ENCODE assay signal across 8 cellular contexts in genomic region chr3:180913582-180914404, GRCh38. TPM values are rescaled to one million over a fixed set of nuclear protein-coding genes. Genes with fewer than 3 reads are reported as not detected.
DNase-seq lines count a peak whose midpoint lies in the region; ATAC-seq and TF ChIP-seq lines count a peak whose summit lies in the region.

No MANE protein-coding gene starts in this region.

- H3K4me2 ChIP-seq in OCI-LY7 (ENCODE audit: low read length) (peak overlapping the region; percentile 92), osteoblast (ENCODE audit: insufficient read depth, low read length) (peak overlapping the region; percentile 95)

- POLR2A ChIA-PET in OCI-LY7 (lab: Charles Lee) = interaction anchor here (0.5 to 1.5 kb wide), 5 partner anchors 39 to 1252 kb away, joined by 3 to 11 read pairs (median 5); partner anchors contain the start of gene DNAJC19

- no peak for TF ChIP-seq CTCF in GM12865 (IDR thresholded peaks at IDR 0.05; ENCODE audit: insufficient read depth, low read depth, low read length, missing control alignments)
- TF ChIP-seq CTCF in OCI-LY7 (conservative IDR thresholded peaks at IDR 0.05; ENCODE audit: low read length) = no peak
- TF ChIP-seq CTCF in epithelial cell of proximal tubule (conservative IDR thresholded peaks at IDR 0.05; ENCODE audit: low read depth, low read length) = no peak
- TF ChIP-seq CTCF in osteoblast (IDR thresholded peaks at IDR 0.05; ENCODE audit: extremely low read depth, low read depth, low read length) = no peak

- H3K9me2 ChIP-seq in OCI-LY7 (ENCODE audit: insufficient read depth, low read length) = no peaks in the 10 kb centered on the region

- DNase-seq in GM12865 (ENCODE audit: low read depth) = no peak
- no peak for DNase-seq in OCI-LY7 (ENCODE audit: low spot score)
- no peak for DNase-seq in epithelial cell of proximal tubule (ENCODE audit: low read depth)
- peak; percentile 22 for DNase-seq in osteoblast (ENCODE audit: insufficient read length, low spot score, missing footprints)
- no peak for DNase-seq in NCI-H2171 (lab: John Stamatoyannopoulos, UW)
- DNase-seq in posterior vena cava (ENCODE audit: low spot score) = no peak
- no peak for DNase-seq in H4 (ENCODE audit: low spot score)

- peaks cover 68% of the 10 kb centered on the region for H3K79me2 ChIP-seq in OCI-LY7 (ENCODE audit: insufficient read depth, low read depth, low read length)
- peaks cover 63% of the 10 kb centered on the region for H3K79me2 ChIP-seq in osteoblast (ENCODE audit: insufficient read depth, low read length)

- intact Hi-C loops in OCI-LY7 (cut with micrococcal nuclease; ENCODE audit: unreplicated experiment) = loop anchor here (10.0 kb wide), 2 partner anchors 571 to 1881 kb away; partner anchors contain the start of gene ATP11B
- intact Hi-C loops in posterior vena cava (cut with DNase I) = no loop called here

- CTCF ChIA-PET in OCI-LY7 (lab: Charles Lee; ENCODE audit: unreplicated experiment) = no interaction called here

- H2AFZ ChIP-seq in OCI-LY7 (ENCODE audit: low read length) = no peak overlapping the region
- H2AFZ ChIP-seq in osteoblast (ENCODE audit: low read length) = no peak overlapping the region

- ATAC-seq in HG03378 (IDR thresholded peaks at IDR 0.05; ENCODE audit: unreplicated experiment) = no peak

- H3K4me1 ChIP-seq in OCI-LY7 (ENCODE audit: insufficient read depth, low read length, poor library complexity, severe bottlenecking) = peaks cover 32% of the 10 kb centered on the region
- H3K4me1 ChIP-seq in osteoblast (ENCODE audit: insufficient read depth, low read length) = peaks cover 13% of the 10 kb centered on the region

- H4K20me1 ChIP-seq in OCI-LY7 (ENCODE audit: insufficient read depth, low read length) (peaks cover 40% of the 10 kb centered on the region), osteoblast (ENCODE audit: insufficient read depth, low read length) (peaks cover 50% of the 10 kb centered on the region)

- H3K27ac ChIP-seq in OCI-LY7 (ENCODE audit: low read depth, low read length, poor library complexity, severe bottlenecking) (peak overlapping the region; percentile 82), osteoblast (ENCODE audit: low read depth, low read length) (peak overlapping the region; percentile 99)

- peaks cover 51% of the 10 kb centered on the region for H3K36me3 ChIP-seq in OCI-LY7 (ENCODE audit: insufficient read depth, low read length)
- peaks cover 13% of the 10 kb centered on the region for H3K36me3 ChIP-seq in osteoblast (ENCODE audit: insufficient read depth, low read length)

- H3K9me3 ChIP-seq in OCI-LY7 (ENCODE audit: low read length) (no peaks in the 10 kb centered on the region), osteoblast (ENCODE audit: low read depth, low read length) (no peaks in the 10 kb centered on the region)

- H3K27me3 ChIP-seq in osteoblast (ENCODE audit: insufficient read depth, low read length) = no peaks in the 10 kb centered on the region

- BruUV-seq in OCI-LY7 (replicated peaks; lab: Mats Ljungman, UMichigan) = TSS peak; percentile 73

- H3K4me3 ChIP-seq in GM12865 (ENCODE audit: low read depth, low read length) (peak overlapping the region; percentile 79), OCI-LY7 (ENCODE audit: low read depth, low read length, poor library complexity, severe bottlenecking) (peak overlapping the region; percentile 98), epithelial cell of proximal tubule (ENCODE audit: low read depth, low read length) (peak overlapping the region; percentile 80), osteoblast (ENCODE audit: insufficient read depth, low read length) (peak overlapping the region; percentile 100)

RNA-seq across cellular contexts. Expression of gene FXR1, which starts 1.3 kb away (rescaled TPM):
- 90.6 and 142 TPM in 2 replicates for total RNA-seq in OCI-LY7 (2014; rRNA removed; shearing (Covaris generic))
- 161 and 182 TPM in 2 replicates for total RNA-seq in OCI-LY7 (2022)
- 114 and 145 TPM in 2 replicates for total RNA-seq in epithelial cell of proximal tubule
- 110 and 129 TPM in 2 replicates for total RNA-seq in osteoblast
- total RNA-seq in posterior vena cava = 10 to 100 TPM; 87.7 to 96.8 TPM
- 96.6 and 109 TPM in 2 replicates for total RNA-seq in H4 (2014; rRNA removed; shearing (Covaris generic))
